ENCODE assay signal across 9 cellular contexts in genomic region chr16:20878682-20879147, GRCh38. TPM values are rescaled to one million over a fixed set of nuclear protein-coding genes. Genes with fewer than 3 reads are reported as not detected.
DNase-seq lines count a peak whose midpoint lies in the region; ATAC-seq and TF ChIP-seq lines count a peak whose summit lies in the region.
"Had no signal": no experiment of that assay in that cellular context is flagged by ENCODE, and none has a peak within 500 bp of the region (broad histone marks: within the 10 kb centered on the region; RNA-seq: fewer than 3 reads in every experiment).

No MANE protein-coding gene starts in this region.

- no peak for DNase-seq in WTC11 (ENCODE audit: low spot score)
- DNase-seq in left cardiac atrium: no peak
- DNase-seq in OCI-M2 (lab: John Stamatoyannopoulos, UW; ENCODE audit: unreplicated experiment): no peak
- DNase-seq in putamen (ENCODE audit: low spot score): no peak
- no peak for DNase-seq in NCI-H1048 (lab: John Stamatoyannopoulos, UW)
- DNase-seq: stimulated activated CD4-positive, alpha-beta T cell treated with anti-CD3 and anti-CD28 coated beads, Interleukin-2, amount 100 ng/mL, for 48 hours had no signal

- H3K27me3 Mint-ChIP-seq in WTC11 (ENCODE audit: low read depth): no peaks in the 10 kb centered on the region
- no peaks in the 10 kb centered on the region for H3K27me3 Mint-ChIP-seq in stimulated activated memory B cell treated with anti-CD40 and anti-IgM and Interleukin-4, amounts not matched to agents 10 μg/mL and 1 μg/mL and 100 μg/mL, for 72 hours

- TF ChIP-seq CTCF in WTC11 (IDR thresholded peaks at IDR 0.05): no peak

- POLR2A ChIA-PET in WTC11 (lab: Charles Lee): no interaction called here

- H3K9me3 Mint-ChIP-seq in WTC11: 0 out of 2 replicates have a peak, but pooled peaks cover 3% of the 10 kb centered on the region
- peaks cover 3% of the 10 kb centered on the region for H3K9me3 Mint-ChIP-seq in stimulated activated memory B cell treated with anti-CD40 and anti-IgM and Interleukin-4, amounts not matched to agents 10 μg/mL and 1 μg/mL and 100 μg/mL, for 72 hours

- no peak overlapping the region for H3K4me3 Mint-ChIP-seq in WTC11
- H3K4me3 Mint-ChIP-seq in stimulated activated memory B cell treated with anti-CD40 and anti-IgM and Interleukin-4, amounts not matched to agents 10 μg/mL and 1 μg/mL and 100 μg/mL, for 72 hours: no peak overlapping the region

- peaks cover 4% of the 10 kb centered on the region; the same call in 1 of the 2 replicates for H3K36me3 Mint-ChIP-seq in WTC11
- peaks cover 5% of the 10 kb centered on the region for H3K36me3 Mint-ChIP-seq in stimulated activated memory B cell treated with anti-CD40 and anti-IgM and Interleukin-4, amounts not matched to agents 10 μg/mL and 1 μg/mL and 100 μg/mL, for 72 hours

- CTCF ChIA-PET in WTC11 (lab: Charles Lee): interaction anchor here (1.2 kb wide), 1 partner anchor 104 kb away, joined by 3 read pairs; no protein-coding TSS in a partner anchor

- H3K4me1 Mint-ChIP-seq in WTC11: peaks cover 40% of the 10 kb centered on the region
- peaks cover 50% of the 10 kb centered on the region for H3K4me1 Mint-ChIP-seq in stimulated activated memory B cell treated with anti-CD40 and anti-IgM and Interleukin-4, amounts not matched to agents 10 μg/mL and 1 μg/mL and 100 μg/mL, for 72 hours

- peak overlapping the region; percentile 42 for H3K27ac Mint-ChIP-seq in WTC11
- H3K27ac Mint-ChIP-seq in stimulated activated memory B cell treated with anti-CD40 and anti-IgM and Interleukin-4, amounts not matched to agents 10 μg/mL and 1 μg/mL and 100 μg/mL, for 72 hours: peak overlapping the region; percentile 69

- intact Hi-C loops in left cardiac atrium (cut with DNase I): no loop called here

- ATAC-seq in GM19463 (IDR thresholded peaks at IDR 0.05; ENCODE audit: unreplicated experiment) (peak; percentile 16), WTC11 (no peak), left cardiac atrium (peak; percentile 38 to 63), HG03135 (IDR thresholded peaks at IDR 0.05; ENCODE audit: unreplicated experiment) (no peak)
- peak; percentile 58 for ATAC-seq in stimulated activated memory B cell treated with anti-CD40 and anti-IgM and Interleukin-4, amounts not matched to agents 10 μg/mL and 1 μg/mL and 100 μg/mL, for 72 hours

TF ChIP-seq in WTC11, 78 proteins besides CTCF, POLR2A, EP300 and RAD21:
- TF ChIP-seq, protein P1, sequence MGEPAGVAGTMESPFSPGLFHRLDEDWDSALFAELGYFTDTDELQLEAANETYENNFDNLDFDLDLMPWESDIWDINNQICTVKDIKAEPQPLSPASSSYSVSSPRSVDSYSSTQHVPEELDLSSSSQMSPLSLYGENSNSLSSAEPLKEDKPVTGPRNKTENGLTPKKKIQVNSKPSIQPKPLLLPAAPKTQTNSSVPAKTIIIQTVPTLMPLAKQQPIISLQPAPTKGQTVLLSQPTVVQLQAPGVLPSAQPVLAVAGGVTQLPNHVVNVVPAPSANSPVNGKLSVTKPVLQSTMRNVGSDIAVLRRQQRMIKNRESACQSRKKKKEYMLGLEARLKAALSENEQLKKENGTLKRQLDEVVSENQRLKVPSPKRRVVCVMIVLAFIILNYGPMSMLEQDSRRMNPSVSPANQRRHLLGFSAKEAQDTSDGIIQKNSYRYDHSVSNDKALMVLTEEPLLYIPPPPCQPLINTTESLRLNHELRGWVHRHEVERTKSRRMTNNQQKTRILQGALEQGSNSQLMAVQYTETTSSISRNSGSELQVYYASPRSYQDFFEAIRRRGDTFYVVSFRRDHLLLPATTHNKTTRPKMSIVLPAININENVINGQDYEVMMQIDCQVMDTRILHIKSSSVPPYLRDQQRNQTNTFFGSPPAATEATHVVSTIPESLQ (CRISPR knock-in tag; IDR thresholded peaks at IDR 0.05): no peak
- TF ChIP-seq OVOL2 (CRISPR knock-in tag; IDR thresholded peaks at IDR 0.05; ENCODE audit: borderline replicate concordance): no peak
- TF ChIP-seq, protein P2, sequence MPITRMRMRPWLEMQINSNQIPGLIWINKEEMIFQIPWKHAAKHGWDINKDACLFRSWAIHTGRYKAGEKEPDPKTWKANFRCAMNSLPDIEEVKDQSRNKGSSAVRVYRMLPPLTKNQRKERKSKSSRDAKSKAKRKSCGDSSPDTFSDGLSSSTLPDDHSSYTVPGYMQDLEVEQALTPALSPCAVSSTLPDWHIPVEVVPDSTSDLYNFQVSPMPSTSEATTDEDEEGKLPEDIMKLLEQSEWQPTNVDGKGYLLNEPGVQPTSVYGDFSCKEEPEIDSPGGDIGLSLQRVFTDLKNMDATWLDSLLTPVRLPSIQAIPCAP (CRISPR knock-in tag; IDR thresholded peaks at IDR 0.05): no peak
- TF ChIP-seq PREB (CRISPR knock-in tag; IDR thresholded peaks at IDR 0.05; ENCODE audit: borderline replicate concordance): no peak
- no peak for TF ChIP-seq PRRX2 (CRISPR knock-in tag; IDR thresholded peaks at IDR 0.05)
- no peak for TF ChIP-seq NR2C2 (CRISPR knock-in tag; IDR thresholded peaks at IDR 0.05)
- no peak for TF ChIP-seq TEAD4 (CRISPR knock-in tag; IDR thresholded peaks at IDR 0.05)
- no peak for TF ChIP-seq SOX15 (CRISPR knock-in tag; IDR thresholded peaks at IDR 0.05)

RNA-seq across cellular contexts. Expression of gene DCUN1D3, which starts 21.4 kb away (rescaled TPM):
- total RNA-seq in WTC11 (2021) (12.8 to 14.7 TPM (median 14.4 TPM) in 3 replicates), left cardiac atrium (10 to 100 TPM; 15.6 to 27.4 TPM)

RNA-seq across cellular contexts. Expression of gene LYRM1, which starts 21.9 kb away (rescaled TPM):
- total RNA-seq in WTC11 (2021) (11.4 to 15.0 TPM (median 12.3 TPM) in 3 replicates), left cardiac atrium (10 to 100 TPM; 32.6 TPM)

Comparison
In these comparisons a context has a peak if more than half of its experiments do, and no peak if none do; other contexts are left out.
1. ATAC-seq: peak in GM19463 (single experiment), left cardiac atrium (2 of 2) and stimulated activated memory B cell treated with anti-CD40 and anti-IgM and Interleukin-4, amounts not matched to agents 10 μg/mL and 1 μg/mL and 100 μg/mL, for 72 hours (single experiment); none in WTC11 (single experiment) and HG03135 (single experiment).